In the genomic region with DNA sequence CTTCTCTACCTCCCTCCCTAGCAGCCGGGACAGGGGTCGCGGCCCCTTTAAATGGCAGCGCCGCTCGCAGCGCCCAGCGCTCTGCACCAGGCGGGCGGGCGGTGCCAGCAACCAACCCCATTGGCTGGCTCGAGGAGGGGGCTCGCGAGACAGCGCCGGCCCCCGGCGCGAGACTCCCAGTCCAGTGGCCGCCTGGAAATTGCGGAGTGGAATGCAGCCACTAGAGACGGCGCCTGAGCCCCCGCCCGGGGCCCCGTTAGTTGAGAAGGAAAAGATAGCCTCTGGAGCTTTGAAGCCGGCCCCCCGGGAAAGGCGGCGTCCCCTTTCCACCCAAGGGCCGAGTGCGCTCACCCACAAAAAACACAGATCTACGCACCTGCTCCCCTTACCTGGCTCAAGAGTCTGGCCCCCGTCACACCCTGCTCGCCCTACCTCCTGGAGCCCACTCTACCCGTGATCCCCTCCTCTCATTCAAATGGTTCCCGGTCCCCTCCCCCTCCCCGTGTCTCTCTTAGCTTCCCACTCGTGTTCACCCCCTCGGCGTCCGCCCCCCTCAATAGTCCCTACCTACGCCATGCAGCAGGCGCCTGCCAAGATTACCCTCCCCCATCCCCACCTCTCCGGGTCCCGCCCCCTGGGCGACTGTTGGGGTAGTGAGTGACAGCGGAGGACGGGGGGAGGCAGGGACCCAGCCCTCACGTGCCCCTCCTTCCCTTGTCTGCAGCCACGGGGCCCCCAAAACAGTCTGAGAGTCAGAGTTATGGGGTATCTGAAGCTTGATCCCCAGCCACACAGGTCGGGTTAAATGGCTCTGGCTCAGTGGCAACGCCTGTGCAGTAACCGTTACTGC, we compare ENCODE assay signal across 8 cellular contexts. TPM values are rescaled to one million over a fixed set of nuclear protein-coding genes. Genes with fewer than 3 reads are reported as not detected.
DNase-seq lines count a peak whose midpoint lies in the region; ATAC-seq and TF ChIP-seq lines count a peak whose summit lies in the region.

A gene (minus strand): TSS at position 49 of the 850 bp plus-strand sequence. CDS start 885 bp downstream, outside the sequence.

- no peaks in the 10 kb centered on the region for H3K9me3 ChIP-seq in suprapubic skin

- no peaks in the 10 kb centered on the region for H3K9me3 Mint-ChIP-seq in activated naive CD4-positive, alpha-beta T cell treated with anti-CD3 and anti-CD28 coated beads, Interleukin-2, amount 50 U/mL, for 24 hours

- peak within 1 kb of the TSS; percentile 63 for H3K4me3 ChIP-seq in suprapubic skin

- peak; percentile 86 for ATAC-seq in HG02623 (IDR thresholded peaks at IDR 0.05; ENCODE audit: unreplicated experiment)

- no peak for TF ChIP-seq CTCF in GM10248 (IDR thresholded peaks at IDR 0.05; ENCODE audit: control extremely low read depth, extremely low read depth, low read depth, missing control alignments)
- no peak for TF ChIP-seq CTCF in suprapubic skin (IDR thresholded peaks at IDR 0.05)

- H3K4me1 ChIP-seq in suprapubic skin, result peaks cover 16% of the 10 kb centered on the region

- H3K27ac Mint-ChIP-seq in activated naive CD4-positive, alpha-beta T cell treated with anti-CD3 and anti-CD28 coated beads, Interleukin-2, amount 50 U/mL, for 24 hours, result peak within 1 kb of the TSS; percentile 94

- no peaks in the 10 kb centered on the region for H3K27me3 ChIP-seq in suprapubic skin

- 38% methylated on average over 20 of the region's 54 CpGs for WGBS in suprapubic skin

- H3K27ac ChIP-seq in suprapubic skin, result peak within 1 kb of the TSS; percentile 84

- peak within 1 kb of the TSS; percentile 90 for H3K4me3 Mint-ChIP-seq in activated naive CD4-positive, alpha-beta T cell treated with anti-CD3 and anti-CD28 coated beads, Interleukin-2, amount 50 U/mL, for 24 hours

- TF ChIP-seq POLR2A in suprapubic skin (IDR thresholded peaks at IDR 0.05), result no peak

- TF ChIP-seq EP300 in suprapubic skin (IDR thresholded peaks at IDR 0.05), result no peak

- H3K4me1 Mint-ChIP-seq in activated naive CD4-positive, alpha-beta T cell treated with anti-CD3 and anti-CD28 coated beads, Interleukin-2, amount 50 U/mL, for 24 hours, result peaks cover 26% of the 10 kb centered on the region

- CTCF ChIA-PET in GM10248 (lab: Yijun Ruan, JAX), result interaction anchor here (1.2 to 1.4 kb wide), 2 partner anchors 29 to 111 kb away, joined by 3 read pairs; a partner anchor contains a TSS

- DNase-seq in GM10248 (ENCODE audit: extremely low spot score) (peak; percentile 90), NCI-H1105 (lab: John Stamatoyannopoulos, UW) (peak; percentile 63), SKM-1 (lab: John Stamatoyannopoulos, UW; ENCODE audit: unreplicated experiment) (peak; percentile 39), globus pallidus (ENCODE audit: low spot score) (peak; percentile 78), occipital lobe (lab: John Stamatoyannopoulos, UW) (peak; percentile 73), suprapubic skin (ENCODE audit: low spot score in 2 of 2) (peak; percentile 87 to 90)

- POLR2A ChIA-PET in GM10248 (lab: Yijun Ruan, JAX), result interaction anchor here (0.7 kb wide), 1 partner anchor 112 kb away, joined by 3 read pairs; no protein-coding TSS in a partner anchor

- no peaks in the 10 kb centered on the region for H3K36me3 Mint-ChIP-seq in activated naive CD4-positive, alpha-beta T cell treated with anti-CD3 and anti-CD28 coated beads, Interleukin-2, amount 50 U/mL, for 24 hours

- H3K27me3 Mint-ChIP-seq in activated naive CD4-positive, alpha-beta T cell treated with anti-CD3 and anti-CD28 coated beads, Interleukin-2, amount 50 U/mL, for 24 hours, result no peaks in the 10 kb centered on the region

- H3K36me3 ChIP-seq in suprapubic skin, result peaks cover 8% of the 10 kb centered on the region

RNA-seq across cellular contexts. Expression of the gene that starts here (rescaled TPM):
- total RNA-seq in occipital lobe, result 24.2 TPM
- total RNA-seq in suprapubic skin, result 10 to 100 TPM; 10.0 to 42.6 (median 18.5) TPM

Comparison
In these comparisons a context has a peak if more than half of its experiments do, and no peak if none do; other contexts are left out.
1. Peak in every context shown above with its lines: DNase-seq, ATAC-seq, H3K4me3 ChIP-seq and H3K27ac ChIP-seq.
2. DNase-seq: peak in every context shown above with its lines; median percentile 90 in GM10248; 88 in suprapubic skin; 78 in globus pallidus; 73 in occipital lobe; 63 in NCI-H1105; 39 in SKM-1.